ENCODE assay signal across 13 cellular contexts in genomic region chr4:173917255-173917960, GRCh38.
A peak's percentile ranks its signal among the peaks of the same experiment; 100 is the strongest.
DNase-seq lines count a peak whose midpoint lies in the region; ATAC-seq, FAIRE-seq and TF ChIP-seq lines count a peak whose summit lies in the region.
"Had no signal": no experiment of that assay in that cellular context is flagged by ENCODE, and none has a peak within 500 bp of the region (broad histone marks: within the 10 kb centered on the region; RNA-seq: fewer than 3 reads in every experiment).

No MANE protein-coding gene starts in this region.

- no peak for FAIRE-seq in GM19239 (lab: Jason Lieb, UNC)
- no peak for FAIRE-seq in GM12892 (lab: Jason Lieb, UNC)

- ATAC-seq in GM18517 (IDR thresholded peaks at IDR 0.05; ENCODE audit: unreplicated experiment): no peak

- DNase-seq in A172 (ENCODE audit: low spot score) (peak; percentile 7), RPMI7951 (ENCODE audit: low read depth) (peak; percentile 7), fibroblast of mammary gland (ENCODE audit: low read depth) (peak; percentile 81), midbrain (lab: John Stamatoyannopoulos, UW) (peak; percentile 45), GM19239 (ENCODE audit: insufficient read length, low spot score) (no peak), NCI-H510A treated with DMSO at 0.1 percent for 48 hours (lab: John Stamatoyannopoulos, UW) (no peak), GM12892 (ENCODE audit: insufficient read length) (no peak)
- DNase-seq: DND-41, right lobe of liver, RPMI8226 had no signal

- H3K4me3 ChIP-seq in fibroblast of mammary gland (ENCODE audit: control insufficient read depth, low read depth, low read length): no peak overlapping the region
- H3K4me3 ChIP-seq: breast epithelium, lung, right lobe of liver had no signal

- no peak for TF ChIP-seq POLR2A in GM12892 (IDR thresholded peaks at IDR 0.05; ENCODE audit: low read depth, low read length)

- TF ChIP-seq CTCF in fibroblast of mammary gland (conservative IDR thresholded peaks at IDR 0.05; ENCODE audit: control insufficient read depth, insufficient read depth, low read depth, low read length): no peak

Comparison
In these comparisons a context has a peak if more than half of its experiments do, and no peak if none do; other contexts are left out.
1. DNase-seq: peak in A172 (single experiment), RPMI7951 (single experiment), fibroblast of mammary gland (single experiment) and midbrain (single experiment); none in GM19239 (single experiment), NCI-H510A treated with DMSO at 0.1 percent for 48 hours (single experiment) and GM12892 (single experiment).